ENCODE assay signal across 1 cellular context in the genomic region with DNA sequence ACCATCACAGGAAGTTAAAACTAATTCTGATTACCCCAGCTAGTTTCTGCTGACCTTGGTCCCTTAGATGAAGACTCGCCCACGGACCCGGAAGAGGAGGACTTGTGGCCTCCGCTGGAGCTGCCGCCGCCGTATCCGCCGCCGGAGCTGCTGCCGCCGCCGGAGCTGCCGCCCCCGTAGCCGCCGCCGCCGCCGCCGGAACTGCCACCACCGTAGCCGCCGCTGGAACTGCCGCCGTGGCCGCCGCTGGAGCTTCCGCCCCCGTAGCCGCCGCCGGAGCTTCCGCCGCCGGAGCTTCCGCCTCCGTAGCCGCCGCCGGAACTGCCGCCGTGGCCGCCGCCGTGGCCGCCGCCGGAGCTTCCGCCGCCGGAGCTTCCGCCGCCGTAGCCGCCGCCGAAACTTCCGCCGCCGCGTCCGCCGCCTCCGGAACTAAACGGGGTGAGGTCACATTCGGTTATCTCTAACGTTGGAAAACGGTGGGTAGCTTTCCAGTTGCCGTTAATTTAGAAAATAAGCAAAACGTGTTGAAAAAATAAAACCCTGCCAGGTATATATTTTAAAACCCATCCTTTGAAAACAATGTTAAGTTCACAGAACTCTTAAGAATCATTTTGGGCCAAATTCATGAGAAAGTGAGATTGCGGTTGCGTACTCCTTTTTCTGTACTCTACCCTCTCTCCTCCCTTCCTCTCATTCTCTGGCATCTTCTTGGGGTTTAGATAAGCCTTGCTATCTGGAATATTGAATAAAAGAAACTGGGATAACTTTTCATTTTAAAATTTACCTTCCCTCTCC.
TF ChIP-seq lines count a peak whose summit lies in the region.

No MANE protein-coding gene starts in this region.

TF ChIP-seq in K562, 482 proteins besides CTCF, POLR2A, EP300 and RAD21 (continued from another document and continues in another):
- TF ChIP-seq CTCFL (IDR thresholded peaks at IDR 0.05; ENCODE audit: borderline replicate concordance, insufficient read depth, low read depth, low read length, poor library complexity, severe bottlenecking): no peak
- no peak for TF ChIP-seq HOXB6 (CRISPR knock-in tag; IDR thresholded peaks at IDR 0.05; ENCODE audit: borderline replicate concordance)
- TF ChIP-seq PTRF (tag; IDR thresholded peaks at IDR 0.05): 0 out of 2 replicates have a peak, but pooled peaks have one; percentile 48
- TF ChIP-seq ZNF140 (CRISPR knock-in tag; IDR thresholded peaks at IDR 0.05): no peak
- TF ChIP-seq FOXA1 (IDR thresholded peaks at IDR 0.05; ENCODE audit: borderline replicate concordance): no peak
- TF ChIP-seq, protein P1, sequence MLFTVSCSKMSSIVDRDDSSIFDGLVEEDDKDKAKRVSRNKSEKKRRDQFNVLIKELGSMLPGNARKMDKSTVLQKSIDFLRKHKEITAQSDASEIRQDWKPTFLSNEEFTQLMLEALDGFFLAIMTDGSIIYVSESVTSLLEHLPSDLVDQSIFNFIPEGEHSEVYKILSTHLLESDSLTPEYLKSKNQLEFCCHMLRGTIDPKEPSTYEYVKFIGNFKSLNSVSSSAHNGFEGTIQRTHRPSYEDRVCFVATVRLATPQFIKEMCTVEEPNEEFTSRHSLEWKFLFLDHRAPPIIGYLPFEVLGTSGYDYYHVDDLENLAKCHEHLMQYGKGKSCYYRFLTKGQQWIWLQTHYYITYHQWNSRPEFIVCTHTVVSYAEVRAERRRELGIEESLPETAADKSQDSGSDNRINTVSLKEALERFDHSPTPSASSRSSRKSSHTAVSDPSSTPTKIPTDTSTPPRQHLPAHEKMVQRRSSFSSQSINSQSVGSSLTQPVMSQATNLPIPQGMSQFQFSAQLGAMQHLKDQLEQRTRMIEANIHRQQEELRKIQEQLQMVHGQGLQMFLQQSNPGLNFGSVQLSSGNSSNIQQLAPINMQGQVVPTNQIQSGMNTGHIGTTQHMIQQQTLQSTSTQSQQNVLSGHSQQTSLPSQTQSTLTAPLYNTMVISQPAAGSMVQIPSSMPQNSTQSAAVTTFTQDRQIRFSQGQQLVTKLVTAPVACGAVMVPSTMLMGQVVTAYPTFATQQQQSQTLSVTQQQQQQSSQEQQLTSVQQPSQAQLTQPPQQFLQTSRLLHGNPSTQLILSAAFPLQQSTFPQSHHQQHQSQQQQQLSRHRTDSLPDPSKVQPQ (CRISPR knock-in tag; IDR thresholded peaks at IDR 0.05; ENCODE audit: borderline replicate concordance): no peak
- peak; percentile 41; the same call in 1 of the 2 replicates for TF ChIP-seq KLF6 (CRISPR knock-in tag; IDR thresholded peaks at IDR 0.05; ENCODE audit: borderline replicate concordance)
- peak; percentile 89 for TF ChIP-seq ZBTB40 (IDR thresholded peaks at IDR 0.05)
- no peak for TF ChIP-seq ZBTB40 (CRISPR knock-in tag; IDR thresholded peaks at IDR 0.05)
- TF ChIP-seq SIN3B (IDR thresholded peaks at IDR 0.05; ENCODE audit: low read depth): peak; percentile 77
- TF ChIP-seq CREB3L1 (IDR thresholded peaks at IDR 0.05; ENCODE audit: borderline replicate concordance, low read depth): peak; percentile 97
- no peak for TF ChIP-seq MTA1 (IDR thresholded peaks at IDR 0.05; ENCODE audit: borderline replicate concordance)
- peak; percentile 70; the same call in 1 of the 2 replicates for TF ChIP-seq KLF1 (tag; IDR thresholded peaks at IDR 0.05)
- TF ChIP-seq NR2C1 (IDR thresholded peaks at IDR 0.05): peak; percentile 92
- TF ChIP-seq NR2C1 (tag; IDR thresholded peaks at IDR 0.05): peak; percentile 85
- no peak for TF ChIP-seq HMG20A (CRISPR knock-in tag; conservative IDR thresholded peaks at IDR 0.05)
- TF ChIP-seq TAF1 (IDR thresholded peaks at IDR 0.05; ENCODE audit: control insufficient read depth, extremely low read depth, insufficient read depth, low read length, severe bottlenecking): peak; percentile 84
- no peak; the same call in 1 of the 2 replicates for TF ChIP-seq CAMTA2 (CRISPR knock-in tag; conservative IDR thresholded peaks at IDR 0.05)
- no peak for TF ChIP-seq ZNF232 (CRISPR knock-in tag; IDR thresholded peaks at IDR 0.05)
- no peak for TF ChIP-seq CHD4 (IDR thresholded peaks at IDR 0.05; ENCODE audit: insufficient read depth, insufficient replicate concordance, low read depth, low read length, poor library complexity, severe bottlenecking)
- TF ChIP-seq CUX1 (CRISPR knock-in tag; IDR thresholded peaks at IDR 0.05): no peak
- peak; percentile 93 for TF ChIP-seq HNRNPLL (IDR thresholded peaks at IDR 0.05; ENCODE audit: low read depth, low read length, poor library complexity, severe bottlenecking)
- TF ChIP-seq IRF2 (CRISPR knock-in tag; IDR thresholded peaks at IDR 0.05): no peak
- TF ChIP-seq NBN (IDR thresholded peaks at IDR 0.05; ENCODE audit: low read depth): peak; percentile 52
- no peak for TF ChIP-seq YBX1 (IDR thresholded peaks at IDR 0.05)
- peak; percentile 84 for TF ChIP-seq RB1 (IDR thresholded peaks at IDR 0.05; ENCODE audit: low read depth)
- TF ChIP-seq E2F8 (IDR thresholded peaks at IDR 0.05; ENCODE audit: low read depth, partially characterized antibody): peak; percentile 51
- peak; percentile 81 for TF ChIP-seq ELF1 (tag; IDR thresholded peaks at IDR 0.05)
- TF ChIP-seq ZBTB17 (CRISPR knock-in tag; IDR thresholded peaks at IDR 0.05): peak; percentile 90
